ENCODE assay signal across 8 cellular contexts in the genomic region with DNA sequence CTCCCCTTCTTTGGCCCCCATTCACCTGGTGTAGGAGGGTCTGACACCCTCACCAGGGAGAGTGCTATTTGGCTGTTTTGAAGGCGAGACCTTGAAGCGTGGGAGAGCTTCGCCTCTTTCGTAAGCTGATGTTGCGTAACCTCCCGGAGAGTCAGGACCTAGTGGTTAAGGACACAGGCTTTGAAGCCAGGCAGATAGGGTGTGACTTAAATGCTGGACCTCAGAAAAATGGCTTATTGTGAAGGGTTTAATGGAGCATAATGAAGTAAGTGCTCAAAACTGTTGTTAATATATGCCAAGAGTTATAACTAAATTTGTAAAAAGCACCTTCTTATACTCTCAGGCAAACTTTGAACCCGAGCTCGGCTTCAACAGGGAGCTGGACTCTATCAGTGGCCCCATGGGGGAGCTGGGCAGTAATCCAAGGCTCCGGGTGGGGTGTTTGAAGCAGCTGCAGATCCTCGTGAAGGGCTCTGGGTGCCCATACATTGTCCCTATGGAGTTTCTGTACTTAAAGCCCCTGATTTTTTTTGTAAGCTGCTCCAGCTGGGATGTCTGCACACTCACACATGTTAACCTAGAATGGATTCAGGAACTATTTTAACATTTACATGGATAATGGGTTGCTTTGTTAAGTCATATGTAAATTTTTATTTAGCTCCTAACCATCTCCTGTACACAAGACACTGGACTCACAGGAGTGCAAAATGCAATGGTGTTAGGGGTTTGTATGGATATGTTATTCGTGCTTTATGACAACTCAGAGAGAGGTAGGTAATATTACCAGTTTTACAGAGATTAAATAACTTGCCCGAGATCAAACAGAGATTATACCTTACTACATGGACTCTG. TPM values are rescaled to one million over a fixed set of nuclear protein-coding genes. Genes with fewer than 3 reads are reported as not detected.
DNase-seq lines count a peak whose midpoint lies in the region; ATAC-seq and TF ChIP-seq lines count a peak whose summit lies in the region.

No MANE protein-coding gene starts in this region.

- no peaks in the 10 kb centered on the region for H3K9me3 Mint-ChIP-seq in chondrocyte (ENCODE audit: low read depth)
- H3K9me3 Mint-ChIP-seq in naive thymus-derived CD8-positive, alpha-beta T cell = no peaks in the 10 kb centered on the region

- H3K79me2 ChIP-seq in GM23248 (ENCODE audit: insufficient read depth) = peaks cover 92% of the 10 kb centered on the region

- TF ChIP-seq CTCF in chondrocyte (IDR thresholded peaks at IDR 0.05) (no peak), right lobe of liver (IDR thresholded peaks at IDR 0.05) (no peak), upper lobe of right lung (IDR thresholded peaks at IDR 0.05) (no peak)

- H3K4me1 ChIP-seq in GM23248 (ENCODE audit: insufficient read depth) (peaks cover 70% of the 10 kb centered on the region), right lobe of liver (peaks cover 0 to 62% (median 25%) of the 10 kb centered on the region in 4 donors), upper lobe of right lung (peaks cover 39% of the 10 kb centered on the region)

- H3K27me3 ChIP-seq in GM23248 (replicated peaks; ENCODE audit: insufficient read depth) (no peaks in the 10 kb centered on the region), right lobe of liver (no peaks in the 10 kb centered on the region), upper lobe of right lung (no peaks in the 10 kb centered on the region)

- intact Hi-C loops in right lobe of liver (cut with DNase I) = no loop called here
- intact Hi-C loops in upper lobe of right lung (cut with DNase I) = no loop called here

- peak overlapping the region; percentile 77 for H3K4me2 ChIP-seq in GM23248 (ENCODE audit: unreplicated experiment)

- no peak overlapping the region for H3K4me3 Mint-ChIP-seq in chondrocyte (ENCODE audit: unreplicated experiment)
- no peak overlapping the region for H3K4me3 Mint-ChIP-seq in naive thymus-derived CD8-positive, alpha-beta T cell

- H4K20me1 ChIP-seq in GM23248 (ENCODE audit: insufficient read depth) = no peaks in the 10 kb centered on the region

- POLR2A ChIA-PET in naive thymus-derived CD8-positive, alpha-beta T cell (lab: Charles Lee) = no interaction called here

- no peaks in the 10 kb centered on the region for H3K9me2 ChIP-seq in GM23248 (ENCODE audit: insufficient read depth)

- in situ Hi-C loops in GM23248 (cut with MboI) = no loop called here

- no peaks in the 10 kb centered on the region for H3K36me3 Mint-ChIP-seq in chondrocyte (ENCODE audit: low read depth)
- H3K36me3 Mint-ChIP-seq in naive thymus-derived CD8-positive, alpha-beta T cell = no peaks in the 10 kb centered on the region

- H3K9me3 ChIP-seq in GM23248 (ENCODE audit: low read depth) (no peaks in the 10 kb centered on the region), right lobe of liver (no peaks in the 10 kb centered on the region), upper lobe of right lung (no peaks in the 10 kb centered on the region)

- peak overlapping the region; percentile 99 for H3K27ac ChIP-seq in GM23248
- H3K27ac ChIP-seq in right lobe of liver = peak overlapping the region; percentile 27 to 75 (median 66)
- H3K27ac ChIP-seq in upper lobe of right lung = peak overlapping the region; percentile 59

- H3K36me3 ChIP-seq in GM23248 (ENCODE audit: low read depth) = no peaks in the 10 kb centered on the region
- no peaks in the 10 kb centered on the region for H3K36me3 ChIP-seq in right lobe of liver
- H3K36me3 ChIP-seq in upper lobe of right lung = no peaks in the 10 kb centered on the region

- no peak for TF ChIP-seq POLR2A in right lobe of liver (IDR thresholded peaks at IDR 0.05)

- peak overlapping the region; percentile 65 for H3K4me3 ChIP-seq in GM23248
- H3K4me3 ChIP-seq in right lobe of liver = peak overlapping the region in 1 of 3 donors; percentile 15
- H3K4me3 ChIP-seq in upper lobe of right lung = no peak overlapping the region

- H3F3A ChIP-seq in GM23248 (ENCODE audit: insufficient read depth) = peaks cover 63% of the 10 kb centered on the region

- peak overlapping the region; percentile 83 for H3K9ac ChIP-seq in GM23248

- H3K27ac Mint-ChIP-seq in chondrocyte (ENCODE audit: unreplicated experiment) = peak overlapping the region; percentile 87
- no peak overlapping the region for H3K27ac Mint-ChIP-seq in naive thymus-derived CD8-positive, alpha-beta T cell

- H3K4me1 Mint-ChIP-seq in chondrocyte (ENCODE audit: low read depth) = peaks cover 62% of the 10 kb centered on the region
- H3K4me1 Mint-ChIP-seq in naive thymus-derived CD8-positive, alpha-beta T cell = peaks cover 0 to 13% (median 8%) of the 10 kb centered on the region in 4 donors

- ATAC-seq in right lobe of liver = peak; percentile 86 to 91 (median 90)
- peak; percentile 94 for ATAC-seq in upper lobe of right lung
- ATAC-seq in naive thymus-derived CD8-positive, alpha-beta T cell = no peak
- no peak for ATAC-seq in GM21528 (IDR thresholded peaks at IDR 0.05; ENCODE audit: low FRiP score, unreplicated experiment)

- no peaks in the 10 kb centered on the region for H3K27me3 Mint-ChIP-seq in chondrocyte (ENCODE audit: low read depth)
- H3K27me3 Mint-ChIP-seq in naive thymus-derived CD8-positive, alpha-beta T cell = peaks cover 0 to 6% (median 0%) of the 10 kb centered on the region in 5 donors

- WGBS in GM23248 (ENCODE audit: low coverage in 1 of 2, low lambda C conversion rate in 2 of 2, missing lambda C conversion rate in 2 of 2), 2 experiments = 8% methylated on average over 12 of the region's 12 CpGs
- 11% methylated on average over 11 of the region's 12 CpGs for WGBS in right lobe of liver (ENCODE audit: insufficient coverage, low coverage, low lambda C conversion rate, missing lambda C conversion rate)

- H2AFZ ChIP-seq in GM23248 = no peak overlapping the region

- DNase-seq in GM23248 (peak; percentile 98), NCI-H460 (ENCODE audit: extremely low read depth, low read depth) (peak; percentile 95), chondrocyte (ENCODE audit: low spot score) (no peak), right lobe of liver (peak; percentile 79 to 94 (median 85)), upper lobe of right lung (peak; percentile 75), NCI-H1694 (lab: John Stamatoyannopoulos, UW) (no peak)
- DNase-seq in naive thymus-derived CD8-positive, alpha-beta T cell = no peak

RNA-seq across cellular contexts. Expression of a gene that starts 26.0 kb away (rescaled TPM):
- 99.7 and 101 TPM in 2 replicates for total RNA-seq in GM23248 (2014; rRNA removed; shearing (Covaris generic))
- polyA plus RNA-seq in GM23248 (2016; fragmentation: Nextera tagmentation; extraction: Ambion mirVana) = 80.2 and 86.0 TPM in 2 replicates
- 66.2 and 75.1 TPM in 2 replicates for total RNA-seq in NCI-H460 (2014; rRNA removed; shearing (Covaris generic))
- 34.6 and 54.7 TPM in 2 replicates for polyA plus RNA-seq in NCI-H460 (2014; cell fraction: nucleus; rRNA removed)
- total RNA-seq in chondrocyte (83.6 to 87.6 TPM (median 85.0 TPM) in 3 replicates), right lobe of liver (10 to 100 TPM; 24.1 to 53.9 (median 35.8) TPM), upper lobe of right lung (136 TPM)
- 1 to 10 TPM; 7.8 to 9.2 TPM for total RNA-seq in naive thymus-derived CD8-positive, alpha-beta T cell
- 1 to 10 TPM; 3.8 to 4.1 (median 4.0) TPM for polyA plus RNA-seq in naive thymus-derived CD8-positive, alpha-beta T cell

Comparison
In these comparisons a context has a peak if more than half of its experiments do, and no peak if none do; other contexts are left out.
1. DNase-seq: peak in GM23248 (single experiment), NCI-H460 (single experiment), right lobe of liver (3 of 3) and upper lobe of right lung (single experiment); none in chondrocyte (single experiment), NCI-H1694 (single experiment) and naive thymus-derived CD8-positive, alpha-beta T cell (0 of 10).
2. ATAC-seq: peak in right lobe of liver (4 of 4) and upper lobe of right lung (single experiment); none in naive thymus-derived CD8-positive, alpha-beta T cell (0 of 2) and GM21528 (single experiment).
3. Peak in every context shown above with its lines, with median percentiles within 50 percentile points of each other: H3K27ac ChIP-seq.